8 cellular contexts compared by ENCODE assay signal in genomic region chr2:26173596-26174482, GRCh38. TPM values are rescaled to one million over a fixed set of nuclear protein-coding genes. Genes with fewer than 3 reads are reported as not detected.
A peak's percentile ranks its signal among the peaks of the same experiment; 100 is the strongest.
DNase-seq lines count a peak whose midpoint lies in the region; ATAC-seq, FAIRE-seq and TF ChIP-seq lines count a peak whose summit lies in the region.

No MANE protein-coding gene starts in this region.

- H3K27me3 Mint-ChIP-seq in activated CD4-positive, alpha-beta T cell treated with anti-CD3 and anti-CD28 coated beads, Interleukin-2, amount 10 ng/mL, durations not matched to agents 24 days and 14 days: peaks cover 46% of the 10 kb centered on the region
- H3K27me3 Mint-ChIP-seq in activated T-helper 17 cell treated with anti-CD3 and anti-CD28 coated beads, Interleukin-2, amount 50 U/mL, for 72 hours: peaks cover 25% of the 10 kb centered on the region

- TF ChIP-seq EP300 in stomach (IDR thresholded peaks at IDR 0.05): no peak

- no peaks in the 10 kb centered on the region for H4K20me1 ChIP-seq in Karpas-422 (ENCODE audit: insufficient read depth, low read depth, low read length)

- H3K9me2 ChIP-seq in Karpas-422 (replicated peaks; ENCODE audit: insufficient read depth, low read length): no peaks in the 10 kb centered on the region

- WGBS in stomach, 5 donors: 18 to 28% (median 22%) methylated on average over 29 to 58 of the region's 58 CpGs

- H3K27ac ChIP-seq in kidney (ENCODE audit: low read depth in 2 of 2, low read length in 2 of 2) (no peak overlapping the region), stomach (no peak overlapping the region), Karpas-422 (ENCODE audit: low read length) (no peak overlapping the region)

- H3K4me2 ChIP-seq in Karpas-422 (ENCODE audit: low read depth, low read length, poor library complexity, severe bottlenecking): no peak overlapping the region

- DNase-seq in activated CD4-positive, alpha-beta T cell treated with anti-CD3 and anti-CD28 coated beads, Interleukin-2, amount 10 ng/mL, durations not matched to agents 24 days and 14 days: no peak
- no peak for DNase-seq in activated CD4-positive, alpha-beta T cell treated with anti-CD3 and anti-CD28 coated beads, Interleukin-2, amount 50 U/mL, for 4 hours
- peak; percentile 76 for DNase-seq in kidney
- no peak for DNase-seq in stomach
- no peak for DNase-seq in Karpas-422

- no peak for TF ChIP-seq CTCF in kidney (IDR thresholded peaks at IDR 0.05; ENCODE audit: borderline replicate concordance, extremely low read depth, insufficient read depth)
- TF ChIP-seq CTCF in stomach (IDR thresholded peaks at IDR 0.05): no peak

- intact Hi-C loops in activated CD4-positive, alpha-beta T cell treated with anti-CD3 and anti-CD28 coated beads, Interleukin-2, amount 10 ng/mL, durations not matched to agents 24 days and 14 days (cut with micrococcal nuclease): loop anchor here (5.0 kb wide), 1 partner anchor 158 kb away; no protein-coding TSS in a partner anchor
- intact Hi-C loops in kidney (cut with DNase I): no loop called here
- intact Hi-C loops in stomach (cut with DNase I; ENCODE audit: low total_unique reads): no loop called here

- no peak for FAIRE-seq in kidney (lab: Jason Lieb, UNC)

- H3K36me3 ChIP-seq in kidney (ENCODE audit: control insufficient read depth in 1 of 2, insufficient read depth in 2 of 2, low read length in 2 of 2): no peaks in the 10 kb centered on the region
- no peaks in the 10 kb centered on the region for H3K36me3 ChIP-seq in stomach
- no peaks in the 10 kb centered on the region for H3K36me3 ChIP-seq in Karpas-422 (ENCODE audit: insufficient read depth, low read length)

- peak overlapping the region; percentile 68 for H3K4me3 Mint-ChIP-seq in activated CD4-positive, alpha-beta T cell treated with anti-CD3 and anti-CD28 coated beads, Interleukin-2, amount 10 ng/mL, durations not matched to agents 24 days and 14 days
- H3K4me3 Mint-ChIP-seq in activated T-helper 17 cell treated with anti-CD3 and anti-CD28 coated beads, Interleukin-2, amount 50 U/mL, for 72 hours: peak overlapping the region; percentile 57

- ATAC-seq in activated T-helper 17 cell treated with anti-CD3 and anti-CD28 coated beads, Interleukin-2, amount 50 U/mL, for 72 hours (replicated peaks): no peak
- ATAC-seq in HG03139 (IDR thresholded peaks at IDR 0.05; ENCODE audit: unreplicated experiment) (no peak), GM21447 (IDR thresholded peaks at IDR 0.05; ENCODE audit: unreplicated experiment) (no peak)

- H3K36me3 Mint-ChIP-seq in activated CD4-positive, alpha-beta T cell treated with anti-CD3 and anti-CD28 coated beads, Interleukin-2, amount 10 ng/mL, durations not matched to agents 24 days and 14 days (ENCODE audit: low read depth): peaks cover 3% of the 10 kb centered on the region
- peaks cover 11% of the 10 kb centered on the region for H3K36me3 Mint-ChIP-seq in activated T-helper 17 cell treated with anti-CD3 and anti-CD28 coated beads, Interleukin-2, amount 50 U/mL, for 72 hours (ENCODE audit: low read depth)

- H3K9ac ChIP-seq in kidney (ENCODE audit: low read length in 2 of 2) (no peak overlapping the region), Karpas-422 (ENCODE audit: low read length) (no peak overlapping the region)

- no peaks in the 10 kb centered on the region for H3K4me1 ChIP-seq in kidney (ENCODE audit: control insufficient read depth in 1 of 2, insufficient read depth in 1 of 2, low read depth in 1 of 2, low read length in 2 of 2)
- H3K4me1 ChIP-seq in stomach: peaks cover 14 to 25% (median 21%) of the 10 kb centered on the region in 4 donors
- H3K4me1 ChIP-seq in Karpas-422 (ENCODE audit: low read length): peaks cover under 1% of the 10 kb centered on the region

- no peak overlapping the region for H2AFZ ChIP-seq in Karpas-422 (ENCODE audit: low read length)

- H3K27ac Mint-ChIP-seq in activated CD4-positive, alpha-beta T cell treated with anti-CD3 and anti-CD28 coated beads, Interleukin-2, amount 10 ng/mL, durations not matched to agents 24 days and 14 days: no peak overlapping the region
- H3K27ac Mint-ChIP-seq in activated T-helper 17 cell treated with anti-CD3 and anti-CD28 coated beads, Interleukin-2, amount 50 U/mL, for 72 hours: no peak overlapping the region

- H3K9me3 Mint-ChIP-seq in activated CD4-positive, alpha-beta T cell treated with anti-CD3 and anti-CD28 coated beads, Interleukin-2, amount 10 ng/mL, durations not matched to agents 24 days and 14 days: no peaks in the 10 kb centered on the region
- H3K9me3 Mint-ChIP-seq in activated T-helper 17 cell treated with anti-CD3 and anti-CD28 coated beads, Interleukin-2, amount 50 U/mL, for 72 hours: no peaks in the 10 kb centered on the region

- no peaks in the 10 kb centered on the region for H3K79me2 ChIP-seq in Karpas-422 (ENCODE audit: low read length)

- no peak overlapping the region for H3K4me3 ChIP-seq in kidney (ENCODE audit: low read length in 2 of 2)
- peak overlapping the region; percentile 47 to 57 (median 52) for H3K4me3 ChIP-seq in stomach
- H3K4me3 ChIP-seq in Karpas-422 (ENCODE audit: low read length): no peak overlapping the region

- H3K9me3 ChIP-seq in kidney (ENCODE audit: control insufficient read depth in 1 of 2, low read length in 2 of 2): no peaks in the 10 kb centered on the region
- no peaks in the 10 kb centered on the region for H3K9me3 ChIP-seq in stomach
- H3K9me3 ChIP-seq in Karpas-422 (ENCODE audit: low read length): no peaks in the 10 kb centered on the region

- peaks cover 11% of the 10 kb centered on the region for H3K4me1 Mint-ChIP-seq in activated CD4-positive, alpha-beta T cell treated with anti-CD3 and anti-CD28 coated beads, Interleukin-2, amount 10 ng/mL, durations not matched to agents 24 days and 14 days
- peaks cover 5% of the 10 kb centered on the region for H3K4me1 Mint-ChIP-seq in activated T-helper 17 cell treated with anti-CD3 and anti-CD28 coated beads, Interleukin-2, amount 50 U/mL, for 72 hours

- peaks cover 10 to 62% (median 35%) of the 10 kb centered on the region in 3 donors for H3K27me3 ChIP-seq in stomach
- H3K27me3 ChIP-seq in Karpas-422 (ENCODE audit: low read length): no peaks in the 10 kb centered on the region

- TF ChIP-seq POLR2A in stomach (IDR thresholded peaks at IDR 0.05): no peak

RNA-seq across cellular contexts. Expression of gene GAREM2, which starts 1.0 kb away (rescaled TPM):
- total RNA-seq in activated CD4-positive, alpha-beta T cell treated with anti-CD3 and anti-CD28 coated beads, Interleukin-2, amount 10 ng/mL, durations not matched to agents 24 days and 14 days: 7.9 and 8.2 TPM in 2 replicates
- 1 to 10 TPM; 2.1 TPM for total RNA-seq in activated T-helper 17 cell treated with anti-CD3 and anti-CD28 coated beads, Interleukin-2, amount 50 U/mL, for 72 hours
- total RNA-seq in kidney (3.2 TPM), stomach (1 to 10 TPM in 2 of 5 donors, under 1 TPM in 1, not detected in 2; under 0.01 to 2.3 (median 1.5) TPM)
- polyA plus RNA-seq in kidney (ENCODE audit: insufficient read depth, low read depth, low replicate concordance) (1.2 TPM), stomach (1 to 10 TPM in 1 of 3 donors, under 1 TPM in 2; 0.83 to 1.7 (median 0.87) TPM)
- total RNA-seq in Karpas-422 (2014; rRNA removed; shearing (Covaris generic); ENCODE audit: low replicate concordance): not detected in 2 replicates

Comparison
In these comparisons a context has a peak if more than half of its experiments do, and no peak if none do; other contexts are left out.
1. H3K4me3 ChIP-seq: peak in stomach (4 of 4); none in kidney (0 of 2) and Karpas-422 (single experiment).